ENCODE assay signal across 24 cellular contexts in the genomic region with DNA sequence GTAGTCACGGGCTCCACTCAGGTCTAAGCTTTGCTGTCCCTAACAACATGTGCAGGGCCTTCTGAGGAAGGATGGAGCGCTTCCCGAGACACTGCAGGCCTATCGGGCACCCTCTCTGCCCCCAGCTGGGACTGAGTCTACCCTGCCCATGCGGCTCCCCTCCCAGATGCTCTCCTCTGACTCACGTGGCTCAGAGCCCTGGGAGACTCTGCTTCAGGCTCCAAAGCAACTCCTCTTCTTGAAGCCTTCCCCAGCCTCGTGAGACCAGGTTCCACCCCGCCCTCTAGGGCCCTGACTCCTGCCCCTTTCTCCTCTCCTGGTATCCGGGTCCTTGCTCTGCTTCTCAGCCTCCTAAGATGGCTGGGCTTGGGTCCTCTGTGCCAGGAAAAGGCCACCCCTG. TPM values are rescaled to one million over a fixed set of nuclear protein-coding genes. Genes with fewer than 3 reads are reported as not detected.
DNase-seq lines count a peak whose midpoint lies in the region; ATAC-seq, FAIRE-seq and TF ChIP-seq lines count a peak whose summit lies in the region.
"Had no signal": no experiment of that assay in that cellular context is flagged by ENCODE, and none has a peak within 500 bp of the region (broad histone marks: within the 10 kb centered on the region; RNA-seq: fewer than 3 reads in every experiment).

No MANE protein-coding gene starts in this region.

- TF ChIP-seq EP300 in HepG2 (IDR thresholded peaks at IDR 0.05; ENCODE audit: low read depth in 2 of 2, low read length in 2 of 2) = no peak
- TF ChIP-seq EP300 in HepG2 (CRISPR knock-in tag; IDR thresholded peaks at IDR 0.05; ENCODE audit: borderline replicate concordance) = no peak
- no peak for TF ChIP-seq EP300 in stomach (IDR thresholded peaks at IDR 0.05)

- no peaks in the 10 kb centered on the region for H3K9me3 Mint-ChIP-seq in activated T-helper 17 cell treated with anti-CD3 and anti-CD28 coated beads, Interleukin-2, amount 50 U/mL, for 72 hours
- H3K9me3 Mint-ChIP-seq: activated naive CD8-positive, alpha-beta T cell treated with anti-CD3 and anti-CD28 coated beads, Interleukin-2, amount 50 U/mL, for 24 hours; activated T-helper 2 cell treated with anti-CD3 and anti-CD28 coated beads, Interferon-gamma antibody, Interleukin-2, Interleukin-4, amounts not matched to agents 10 μg/mL and 5 μg/mL and 100 μg/mL, durations not matched to agents 14 hours and 24 hours and 36 hours; brain; WTC11 had no signal

- H3K36me3 ChIP-seq in HepG2 (replicated peaks in 1 of 2; ENCODE audit: control insufficient read depth in 1 of 2, insufficient read depth in 2 of 2, low read length in 2 of 2) (peaks cover 64 to 95% of the 10 kb centered on the region in 2 experiments), right lobe of liver (peaks cover 0 to 28% (median 5%) of the 10 kb centered on the region in 4 donors), mesendoderm (ENCODE audit: control insufficient read depth, insufficient read depth, low read length) (peaks cover 16% of the 10 kb centered on the region), stomach (peaks cover 57 to 99% (median 99%) of the 10 kb centered on the region in 4 donors), brain microvascular endothelial cell (replicated peaks) (peaks cover 56% of the 10 kb centered on the region)

- no peaks in the 10 kb centered on the region for H3K79me2 ChIP-seq in HepG2 (ENCODE audit: insufficient read depth, low read length)
- no peaks in the 10 kb centered on the region for H3K79me2 ChIP-seq in mesendoderm (ENCODE audit: control insufficient read depth, insufficient read depth, low read length)

- peak overlapping the region; percentile 80 for H3K23ac ChIP-seq in mesendoderm (ENCODE audit: low read length)

- no peaks in the 10 kb centered on the region for H3K27me3 Mint-ChIP-seq in activated T-helper 17 cell treated with anti-CD3 and anti-CD28 coated beads, Interleukin-2, amount 50 U/mL, for 72 hours
- H3K27me3 Mint-ChIP-seq: activated naive CD8-positive, alpha-beta T cell treated with anti-CD3 and anti-CD28 coated beads, Interleukin-2, amount 50 U/mL, for 24 hours; brain had no signal

- no peak overlapping the region for H3K27ac ChIP-seq in HepG2 (ENCODE audit: extremely low read length, insufficient read depth, low read length)
- H3K27ac ChIP-seq in right lobe of liver = no peak overlapping the region
- peak overlapping the region; percentile 79 for H3K27ac ChIP-seq in mesendoderm (ENCODE audit: low read depth, low read length)
- H3K27ac ChIP-seq in stomach = peak overlapping the region; percentile 10 to 46 (median 28)
- H3K27ac ChIP-seq in brain microvascular endothelial cell = no peak overlapping the region
- H3K27ac ChIP-seq: A549, colonic mucosa, KMS-11 had no signal

- peaks cover 17% of the 10 kb centered on the region for H3K4me1 Mint-ChIP-seq in activated T-helper 17 cell treated with anti-CD3 and anti-CD28 coated beads, Interleukin-2, amount 50 U/mL, for 72 hours

- in situ Hi-C loops in HepG2 (cut with HindIII; ENCODE audit: extremely low pct_ligation_motif_present, low pct_unique_long_range_greater_than_20kb) = no loop called here
- in situ Hi-C loops in brain microvascular endothelial cell (cut with HindIII; ENCODE audit: low pct_ligation_motif_present, low sequenced_read_pairs) = loop anchor here (25.0 kb wide), 1 partner anchor 177 kb away; no protein-coding TSS in a partner anchor

- TF ChIP-seq CTCF in HepG2 (CRISPR knock-in tag; IDR thresholded peaks at IDR 0.05) (no peak), right lobe of liver (IDR thresholded peaks at IDR 0.05) (no peak), stomach (IDR thresholded peaks at IDR 0.05) (no peak), brain microvascular endothelial cell (IDR thresholded peaks at IDR 0.05; ENCODE audit: low read depth, low read length, missing control alignments) (no peak)

- H3K4me1 ChIP-seq in HepG2 (ENCODE audit: insufficient read depth, low read length) (no peaks in the 10 kb centered on the region), right lobe of liver (peaks cover 0 to 54% (median 20%) of the 10 kb centered on the region in 4 donors), mesendoderm (ENCODE audit: control insufficient read depth, low read depth, low read length) (peaks cover 11% of the 10 kb centered on the region), stomach (peaks cover 12 to 53% (median 19%) of the 10 kb centered on the region in 4 donors)
- H3K4me1 ChIP-seq: A549 had no signal

- H3K4me2 ChIP-seq in HepG2 (ENCODE audit: low read depth, low read length) (no peak overlapping the region), mesendoderm (ENCODE audit: low read length) (no peak overlapping the region)
- H3K4me2 ChIP-seq: A549, KMS-11 had no signal

- POLR2A ChIA-PET in HepG2 (lab: Yijun Ruan, JAX) = no interaction called here

- no peak overlapping the region for H4K8ac ChIP-seq in mesendoderm (ENCODE audit: low read depth, low read length)

- no peak overlapping the region for H4K5ac ChIP-seq in mesendoderm (ENCODE audit: low read length)

- H3K27me3 ChIP-seq in HepG2 (ENCODE audit: control insufficient read depth in 1 of 2, insufficient read depth in 2 of 2, low read length in 2 of 2) = no peaks in the 10 kb centered on the region
- no peaks in the 10 kb centered on the region for H3K27me3 ChIP-seq in right lobe of liver
- no peaks in the 10 kb centered on the region for H3K27me3 ChIP-seq in mesendoderm (ENCODE audit: insufficient read depth, low read length, poor library complexity)
- H3K27me3 ChIP-seq in stomach = no peaks in the 10 kb centered on the region
- H3K27me3 ChIP-seq in brain microvascular endothelial cell (replicated peaks) = no peaks in the 10 kb centered on the region
- H3K27me3 ChIP-seq: colonic mucosa, heart left ventricle had no signal

- WGBS in HepG2 (ENCODE audit: low lambda C conversion rate) = 91% methylated on average over 4 of the region's 9 CpGs
- WGBS in right lobe of liver (ENCODE audit: insufficient coverage, low coverage, low lambda C conversion rate, missing lambda C conversion rate) = 87% methylated on average over 3 of the region's 9 CpGs
- WGBS in mesendoderm (ENCODE audit: extremely low coverage, insufficient coverage, low lambda C conversion rate) = no CpG with 5 or more reads among the region's 9 CpGs
- WGBS in stomach, 5 donors = 73 to 83% (median 81%) methylated on average over 6 to 9 of the region's 9 CpGs

- H3K36me3 Mint-ChIP-seq in activated T-helper 17 cell treated with anti-CD3 and anti-CD28 coated beads, Interleukin-2, amount 50 U/mL, for 72 hours (ENCODE audit: low read depth) = peaks cover 48% of the 10 kb centered on the region

- no peak overlapping the region for H2BK15ac ChIP-seq in mesendoderm (replicated peaks; ENCODE audit: low read depth)

- no peak overlapping the region for H2AFZ ChIP-seq in HepG2 (ENCODE audit: low read length)

- CTCF ChIA-PET in HepG2 (lab: Yijun Ruan, JAX; ENCODE audit: low intra/inter-chr PET ratio, low total read pairs) = no interaction called here

- DNase-seq in HepG2 (ENCODE audit: low spot score) = no peak
- no peak for DNase-seq in right lobe of liver
- peak; percentile 57 for DNase-seq in mesendoderm
- no peak for DNase-seq in stomach
- no peak for DNase-seq in brain microvascular endothelial cell
- no peak for DNase-seq in iPS-NIHi11 (ENCODE audit: low spot score)
- DNase-seq: activated naive CD8-positive, alpha-beta T cell treated with anti-CD3 and anti-CD28 coated beads, Interleukin-2, amount 50 U/mL, for 24 hours; C1 segment of cervical spinal cord; colonic mucosa; heart left ventricle; MV-4-11; NCI-H1694; NCI-H2171; NCI-H526 treated with DMSO at 0.1 percent for 48 hours; T-helper 9 cell had no signal

- H3K4ac ChIP-seq in mesendoderm (ENCODE audit: low read depth, low read length) = no peak overlapping the region

- intact Hi-C loops in HepG2 (cut with micrococcal nuclease; ENCODE audit: unreplicated experiment) (no loop called here), right lobe of liver (cut with DNase I) (no loop called here), stomach (cut with DNase I; ENCODE audit: low total_unique reads) (no loop called here)

- FAIRE-seq in HepG2 (lab: Jason Lieb, UNC) = no peak
- FAIRE-seq: A549, GM18507 had no signal

- H3K79me1 ChIP-seq in mesendoderm (ENCODE audit: low read length) = peaks cover 2% of the 10 kb centered on the region

- BruUV-seq in HepG2 (replicated peaks; lab: Mats Ljungman, UMichigan) = no TSS peak

- no peaks in the 10 kb centered on the region for H3K9me3 ChIP-seq in HepG2 (ENCODE audit: low read length)
- H3K9me3 ChIP-seq in right lobe of liver = no peaks in the 10 kb centered on the region
- no peaks in the 10 kb centered on the region for H3K9me3 ChIP-seq in stomach
- H3K9me3 ChIP-seq: A549, colonic mucosa, heart left ventricle had no signal

- H4K20me1 ChIP-seq in HepG2 (ENCODE audit: insufficient read depth, low read length) = no peaks in the 10 kb centered on the region

- H2AK5ac ChIP-seq in mesendoderm (ENCODE audit: low read length) = no peak overlapping the region

- H2BK5ac ChIP-seq in mesendoderm (ENCODE audit: low read length) = peak overlapping the region; percentile 59

- TF ChIP-seq POLR2A in HepG2 (IDR thresholded peaks at IDR 0.05; ENCODE audit: insufficient read depth in 1 of 2, low read depth in 2 of 2, low read length in 2 of 2) (no peak), right lobe of liver (IDR thresholded peaks at IDR 0.05) (no peak), stomach (IDR thresholded peaks at IDR 0.05) (no peak)

- peak overlapping the region; percentile 1 for H3K18ac ChIP-seq in mesendoderm (ENCODE audit: low read length)

- H2BK120ac ChIP-seq in mesendoderm (ENCODE audit: low read depth, low read length) = no peak overlapping the region

- no peak for TF ChIP-seq RAD21 in HepG2 (CRISPR knock-in tag; IDR thresholded peaks at IDR 0.05)

- H3K9ac ChIP-seq in HepG2 (ENCODE audit: insufficient read depth, low read depth, low read length) (no peak overlapping the region), mesendoderm (ENCODE audit: low read length) (no peak overlapping the region)
- H3K9ac ChIP-seq: KMS-11 had no signal

- H3K4me3 ChIP-seq in HepG2 (replicated peaks in 1 of 3; ENCODE audit: insufficient read depth in 1 of 3, low read depth in 2 of 3, low read length in 3 of 3) (no peak overlapping the region), right lobe of liver (no peak overlapping the region), mesendoderm (ENCODE audit: low read length) (no peak overlapping the region), stomach (no peak overlapping the region), brain microvascular endothelial cell (ENCODE audit: low read depth, low read length) (no peak overlapping the region)
- H3K4me3 ChIP-seq: A549, colonic mucosa, heart left ventricle had no signal

- peak overlapping the region; percentile 25 for H3K27ac Mint-ChIP-seq in activated T-helper 17 cell treated with anti-CD3 and anti-CD28 coated beads, Interleukin-2, amount 50 U/mL, for 72 hours
- H3K27ac Mint-ChIP-seq: activated naive CD8-positive, alpha-beta T cell treated with anti-CD3 and anti-CD28 coated beads, Interleukin-2, amount 50 U/mL, for 24 hours; activated T-helper 2 cell treated with anti-CD3 and anti-CD28 coated beads, Interferon-gamma antibody, Interleukin-2, Interleukin-4, amounts not matched to agents 10 μg/mL and 5 μg/mL and 100 μg/mL, durations not matched to agents 14 hours and 24 hours and 36 hours; brain; WTC11 had no signal

- peak overlapping the region; percentile 67 for H3K56ac ChIP-seq in mesendoderm (ENCODE audit: low read length)

- ATAC-seq in HepG2 = no peak
- ATAC-seq in right lobe of liver = no peak
- no peak for ATAC-seq in activated T-helper 17 cell treated with anti-CD3 and anti-CD28 coated beads, Interleukin-2, amount 50 U/mL, for 72 hours (replicated peaks)
- no peak for ATAC-seq in GM18873 (IDR thresholded peaks at IDR 0.05; ENCODE audit: low FRiP score, unreplicated experiment)
- ATAC-seq: A549; activated naive CD8-positive, alpha-beta T cell treated with anti-CD3 and anti-CD28 coated beads, Interleukin-2, amount 50 U/mL, for 24 hours; SK-N-SH treated with all-trans-retinoic acid at 6 μM for 48 hours; WTC11 had no signal

- H3K4me3 Mint-ChIP-seq in activated T-helper 17 cell treated with anti-CD3 and anti-CD28 coated beads, Interleukin-2, amount 50 U/mL, for 72 hours = no peak overlapping the region
- H3K4me3 Mint-ChIP-seq: activated naive CD8-positive, alpha-beta T cell treated with anti-CD3 and anti-CD28 coated beads, Interleukin-2, amount 50 U/mL, for 24 hours; brain; WTC11 had no signal

RNA-seq across cellular contexts. Expression of gene ARFGAP3, which starts 28.4 kb away (rescaled TPM):
- total RNA-seq in HepG2 (2016; rRNA removed; fragmentation: Illumina TruSeq; extraction: Trizol) (41.7 and 66.7 TPM in 2 replicates), right lobe of liver (10 to 100 TPM; 19.8 to 48.4 (median 30.4) TPM), stomach (10 to 100 TPM in 4 of 5 donors, 1 to 10 TPM in 1; 4.6 to 77.5 (median 40.6) TPM)
- total RNA-seq in HepG2 (2016; cell fraction: cytosol; rRNA removed; fragmentation: Illumina TruSeq; extraction: Trizol; ENCODE audit: low read depth) = 9.5 and 13.8 TPM in 2 replicates
- total RNA-seq in HepG2 (2016; cell fraction: insoluble cytoplasmic fraction; rRNA removed; fragmentation: Illumina TruSeq; extraction: Trizol) = 41.6 and 68.2 TPM in 2 replicates
- 19.0 and 21.9 TPM in 2 replicates for total RNA-seq in HepG2 (2016; cell fraction: membrane; rRNA removed; fragmentation: Illumina TruSeq; extraction: Trizol)
- total RNA-seq in HepG2 (2016; cell fraction: nucleus; rRNA removed; fragmentation: Illumina TruSeq; extraction: Trizol) = 26.8 and 27.4 TPM in 2 replicates
- polyA plus RNA-seq in HepG2 (2011; rRNA removed) (51.0 and 61.6 TPM in 2 replicates), stomach (10 to 100 TPM; 23.2 to 51.9 (median 39.2) TPM)
- polyA plus RNA-seq in HepG2 (2011; cell fraction: cytosol; rRNA removed) = 42.3 and 50.3 TPM in 2 replicates
- 41.8 and 43.9 TPM in 2 replicates for polyA plus RNA-seq in HepG2 (2011; cell fraction: nucleus; rRNA removed)
- 40.6 and 42.9 TPM in 2 replicates for polyA plus RNA-seq in HepG2 (2012)
- 3.0 and 3.1 TPM in 2 replicates for polyA plus RNA-seq in HepG2 (2016; cell fraction: cytosol; fragmentation: Illumina TruSeq; extraction: Trizol; ENCODE audit: low read depth)
- 50.7 and 53.6 TPM in 2 replicates for polyA plus RNA-seq in HepG2 (2016; cell fraction: insoluble cytoplasmic fraction; fragmentation: Illumina TruSeq; extraction: Trizol; ENCODE audit: low read depth)
- 7.0 and 7.1 TPM in 2 replicates for polyA plus RNA-seq in HepG2 (2016; cell fraction: membrane; fragmentation: Illumina TruSeq; extraction: Trizol; ENCODE audit: low read depth)
- polyA plus RNA-seq in HepG2 (2016; cell fraction: nucleus; fragmentation: Illumina TruSeq; extraction: Trizol; ENCODE audit: insufficient read depth, low read depth) = 40.6 and 48.9 TPM in 2 replicates
- 16.2 and 65.9 TPM in 2 replicates for polyA minus RNA-seq in HepG2 (2011; rRNA and poly(A)+ RNA removed; ENCODE audit: low replicate concordance)
- polyA minus RNA-seq in HepG2 (2011; cell fraction: cytosol; rRNA and poly(A)+ RNA removed) = 38.9 and 45.0 TPM in 2 replicates
- 43.4 and 53.0 TPM in 2 replicates for polyA minus RNA-seq in HepG2 (2011; cell fraction: nucleus; rRNA and poly(A)+ RNA removed)
- 10 to 100 TPM; 32.0 to 32.8 TPM for total RNA-seq in activated T-helper 17 cell treated with anti-CD3 and anti-CD28 coated beads, Interleukin-2, amount 50 U/mL, for 72 hours
- polyA plus RNA-seq in mesendoderm (2013, experiment 1 of 2) = 8.0 TPM
- 8.5 TPM for polyA plus RNA-seq in mesendoderm (2013, experiment 2 of 2)

Comparison
In these comparisons a context has a peak if more than half of its experiments do, and no peak if none do; other contexts are left out.
1. H3K27ac ChIP-seq: peak in mesendoderm (single experiment) and stomach (5 of 5); none in HepG2 (single experiment), right lobe of liver (0 of 3) and brain microvascular endothelial cell (single experiment).